ENCODE assay signal across 1 cellular context in the genomic region with DNA sequence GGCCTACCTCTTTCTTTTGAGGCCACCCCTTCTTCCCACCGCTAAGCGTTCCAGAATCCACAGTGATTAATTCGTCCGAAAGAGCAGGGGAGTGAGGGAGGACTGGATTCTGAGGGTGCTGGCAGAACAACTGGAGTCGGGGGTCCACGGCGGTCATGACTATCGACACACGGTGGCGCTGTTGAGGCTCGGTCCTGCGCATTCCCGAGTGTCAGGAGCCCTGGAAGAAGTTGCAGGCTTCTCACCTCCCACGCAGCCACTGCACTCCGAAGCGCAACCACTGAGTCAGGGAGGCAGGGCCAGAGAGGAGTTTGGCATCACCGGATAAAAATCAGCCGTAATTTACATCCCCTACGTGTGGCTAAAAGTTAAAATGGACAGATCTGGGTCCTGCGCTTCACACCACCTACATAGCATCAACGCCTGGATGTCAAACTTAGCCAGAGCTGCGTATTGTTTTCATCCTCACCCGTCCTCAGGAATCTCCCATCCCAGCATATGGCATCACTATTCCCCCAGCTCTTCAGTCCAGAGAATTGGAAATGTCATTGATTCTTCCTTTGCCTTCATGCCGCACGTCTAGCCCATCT.
TF ChIP-seq lines count a peak whose summit lies in the region.

No MANE protein-coding gene starts in this region.

TF ChIP-seq in A549, 52 proteins besides CTCF, POLR2A, EP300 and RAD21:
- TF ChIP-seq ESRRA (IDR thresholded peaks at IDR 0.05; ENCODE audit: borderline replicate concordance, low read length), result no peak
- no peak for TF ChIP-seq CEBPB (IDR thresholded peaks at IDR 0.05)
- peak; percentile 78 for TF ChIP-seq SMC3 (IDR thresholded peaks at IDR 0.05)
- no peak for TF ChIP-seq JUNB (IDR thresholded peaks at IDR 0.05)
- TF ChIP-seq, protein P1, sequence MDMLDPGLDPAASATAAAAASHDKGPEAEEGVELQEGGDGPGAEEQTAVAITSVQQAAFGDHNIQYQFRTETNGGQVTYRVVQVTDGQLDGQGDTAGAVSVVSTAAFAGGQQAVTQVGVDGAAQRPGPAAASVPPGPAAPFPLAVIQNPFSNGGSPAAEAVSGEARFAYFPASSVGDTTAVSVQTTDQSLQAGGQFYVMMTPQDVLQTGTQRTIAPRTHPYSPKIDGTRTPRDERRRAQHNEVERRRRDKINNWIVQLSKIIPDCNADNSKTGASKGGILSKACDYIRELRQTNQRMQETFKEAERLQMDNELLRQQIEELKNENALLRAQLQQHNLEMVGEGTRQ (IDR thresholded peaks at IDR 0.05), result no peak
- TF ChIP-seq GATA3 (IDR thresholded peaks at IDR 0.05; ENCODE audit: borderline replicate concordance), result no peak
- no peak for TF ChIP-seq NR3C1 (IDR thresholded peaks at IDR 0.05)
- no peak for TF ChIP-seq KDM1A (IDR thresholded peaks at IDR 0.05; ENCODE audit: low read depth)
- TF ChIP-seq MAZ (IDR thresholded peaks at IDR 0.05; ENCODE audit: borderline replicate concordance, low read depth, low read length), result no peak
- TF ChIP-seq HDAC2 (IDR thresholded peaks at IDR 0.05), result no peak
- TF ChIP-seq, protein P2, sequence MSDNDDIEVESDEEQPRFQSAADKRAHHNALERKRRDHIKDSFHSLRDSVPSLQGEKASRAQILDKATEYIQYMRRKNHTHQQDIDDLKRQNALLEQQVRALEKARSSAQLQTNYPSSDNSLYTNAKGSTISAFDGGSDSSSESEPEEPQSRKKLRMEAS (IDR thresholded peaks at IDR 0.05), result peak; percentile 45; the same call in 1 of the 2 replicates
- TF ChIP-seq EHF (CRISPR knock-in tag; IDR thresholded peaks at IDR 0.05), result no peak
- TF ChIP-seq, protein P3, sequence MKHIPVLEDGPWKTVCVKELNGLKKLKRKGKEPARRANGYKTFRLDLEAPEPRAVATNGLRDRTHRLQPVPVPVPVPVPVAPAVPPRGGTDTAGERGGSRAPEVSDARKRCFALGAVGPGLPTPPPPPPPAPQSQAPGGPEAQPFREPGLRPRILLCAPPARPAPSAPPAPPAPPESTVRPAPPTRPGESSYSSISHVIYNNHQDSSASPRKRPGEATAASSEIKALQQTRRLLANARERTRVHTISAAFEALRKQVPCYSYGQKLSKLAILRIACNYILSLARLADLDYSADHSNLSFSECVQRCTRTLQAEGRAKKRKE (CRISPR knock-in tag; IDR thresholded peaks at IDR 0.05; ENCODE audit: low read depth), result no peak
- TF ChIP-seq TFCP2L1 (CRISPR knock-in tag; IDR thresholded peaks at IDR 0.05), result no peak
